ENCODE assay signal across 18 cellular contexts in the genomic region with DNA sequence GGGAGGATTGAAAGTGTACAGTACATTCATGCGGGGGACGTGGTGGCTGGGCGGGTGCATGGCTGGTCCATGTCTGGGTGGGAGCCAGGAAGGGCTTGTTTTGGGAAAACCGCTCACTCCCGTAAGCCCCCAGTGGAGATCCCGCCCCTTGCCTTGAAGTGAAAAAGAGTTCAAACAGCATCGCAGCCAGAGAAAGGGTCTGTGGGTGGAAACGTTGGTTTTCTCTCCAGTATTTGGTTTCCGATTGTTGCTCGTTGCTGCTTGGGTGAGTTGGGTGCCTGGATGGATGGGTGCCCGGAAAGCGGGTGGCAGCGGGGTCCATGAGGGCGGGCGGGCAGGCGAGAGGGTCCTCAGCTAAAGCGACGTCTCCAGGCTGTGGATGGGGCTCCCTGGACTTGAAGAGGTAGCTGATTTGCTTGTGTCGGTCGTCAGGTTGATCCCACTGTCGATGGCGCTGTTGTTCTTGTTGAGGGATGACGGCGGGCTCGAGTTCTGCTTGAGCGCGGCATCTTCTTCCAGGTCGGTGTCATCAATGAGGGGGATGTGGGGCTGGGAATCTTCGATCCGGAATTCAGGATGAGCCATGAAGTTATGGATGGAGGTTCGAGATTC. TPM values are rescaled to one million over a fixed set of nuclear protein-coding genes. Genes with fewer than 3 reads are reported as not detected.
DNase-seq lines count a peak whose midpoint lies in the region; ATAC-seq, FAIRE-seq and TF ChIP-seq lines count a peak whose summit lies in the region.
"Had no signal": no experiment of that assay in that cellular context is flagged by ENCODE, and none has a peak within 500 bp of the region (broad histone marks: within the 10 kb centered on the region; RNA-seq: fewer than 3 reads in every experiment).

No MANE protein-coding gene starts in this region.

- H3K9me3 Mint-ChIP-seq in natural killer cell = no peaks in the 10 kb centered on the region
- H3K9me3 Mint-ChIP-seq: CD8-positive, alpha-beta memory T cell had no signal

- no peaks in the 10 kb centered on the region for H4K20me1 ChIP-seq in H1 (replicated peaks in 1 of 2; ENCODE audit: control insufficient read depth in 1 of 2, insufficient read depth in 2 of 2, low read length in 2 of 2)
- H4K20me1 ChIP-seq: BLaER1 had no signal

- POLR2A ChIA-PET in H1 (lab: Charles Lee; ENCODE audit: partially characterized antibody) = no interaction called here

- H2BK120ac ChIP-seq in H1 (replicated peaks; ENCODE audit: low read depth, low read length) (no peak overlapping the region), neuronal stem cell (ENCODE audit: low read depth, low read length) (no peak overlapping the region)

- peaks cover 15 to 47% of the 10 kb centered on the region in 2 donors for H3K27me3 Mint-ChIP-seq in natural killer cell (ENCODE audit: low read depth in 2 of 2)

- H2BK15ac ChIP-seq in H1 (ENCODE audit: low read length) = no peak overlapping the region
- no peak overlapping the region for H2BK15ac ChIP-seq in neuronal stem cell (ENCODE audit: low read length)

- intact Hi-C loops in Right ventricle myocardium inferior (cut with DNase I) (no loop called here), Right ventricle myocardium superior (cut with DNase I) (no loop called here), natural killer cell (cut with micrococcal nuclease) (no loop called here)

- no peaks in the 10 kb centered on the region for H3K4me1 Mint-ChIP-seq in natural killer cell
- H3K4me1 Mint-ChIP-seq: CD8-positive, alpha-beta memory T cell had no signal

- H4K8ac ChIP-seq in H1 (ENCODE audit: extremely low read depth, insufficient read depth, low read length) = peak overlapping the region; percentile 28
- H4K8ac ChIP-seq in neuronal stem cell (ENCODE audit: low read depth, low read length) = no peak overlapping the region

- H2AFZ ChIP-seq in H1 (ENCODE audit: low read length) (peak overlapping the region; percentile 39; the same call in 1 of the 2 replicates), neuronal stem cell (ENCODE audit: low read length) (no peak overlapping the region)

- H3K79me1 ChIP-seq in H1 (ENCODE audit: low read depth, low read length) (no peaks in the 10 kb centered on the region), neuronal stem cell (ENCODE audit: low read depth, low read length) (no peaks in the 10 kb centered on the region)

- H3K36me3 ChIP-seq in H1 (ENCODE audit: control insufficient read depth in 2 of 4, insufficient read depth in 4 of 4, low read length in 3 of 4) (no peaks in the 10 kb centered on the region), neuronal stem cell (replicated peaks in 1 of 2; ENCODE audit: control insufficient read depth in 2 of 2, insufficient read depth in 2 of 2, low read length in 2 of 2) (no peaks in the 10 kb centered on the region)

- CTCF ChIA-PET in H1 (lab: Charles Lee; ENCODE audit: partially characterized antibody) = interaction anchor here (1.0 to 1.6 kb wide), 3 partner anchors 9 to 378 kb away, joined by 3 to 4 read pairs (median 4); no protein-coding TSS in a partner anchor

- H3K36me3 Mint-ChIP-seq in natural killer cell = no peaks in the 10 kb centered on the region

- H3K23ac ChIP-seq in H1 (ENCODE audit: insufficient read length) (no peak overlapping the region), neuronal stem cell (ENCODE audit: low read depth, low read length, poor library complexity) (no peak overlapping the region)

- peak; percentile 7 to 39; a peak in 2 of 4 replicates for TF ChIP-seq RAD21 in H1 (IDR thresholded peaks at IDR 0.05 in 1 of 2, conservative IDR thresholded peaks at IDR 0.05 in 1 of 2; ENCODE audit: low read depth in 2 of 2, low read length in 2 of 2)

- DNase-seq in Right ventricle myocardium inferior (ENCODE audit: missing footprints) = peak; percentile 41
- DNase-seq in Right ventricle myocardium superior = no peak
- no peak for DNase-seq in H1 (ENCODE audit: low read depth in 1 of 2, low spot score in 2 of 2)
- no peak for DNase-seq in neuronal stem cell (ENCODE audit: low spot score)
- no peak for DNase-seq in activated gamma-delta T cell treated with Interleukin-2 at 50 U/mL for 16 hours
- DNase-seq in natural killer cell = no peak
- DNase-seq in NCI-H2107 treated with DMSO at 0.1 percent for 48 hours (lab: John Stamatoyannopoulos, UW; ENCODE audit: unreplicated experiment) = no peak
- DNase-seq: AML-193, Caco-2, DMS53, GF-D8 had no signal

- H2AK5ac ChIP-seq in H1 (ENCODE audit: low read depth, low read length) (no peak overlapping the region), neuronal stem cell (ENCODE audit: low read depth, low read length) (no peak overlapping the region)

- no peak overlapping the region for H3K4me3 Mint-ChIP-seq in natural killer cell
- H3K4me3 Mint-ChIP-seq: CD8-positive, alpha-beta memory T cell had no signal

- H3K23me2 ChIP-seq in H1 (ENCODE audit: low read depth, low read length) = no peaks in the 10 kb centered on the region; the same call in 1 of the 2 replicates

- H3K18ac ChIP-seq in H1 (ENCODE audit: extremely low read depth, low read length) (no peak overlapping the region), neuronal stem cell (ENCODE audit: low read length) (no peak overlapping the region)

- no peak for TF ChIP-seq EP300 in H1 (IDR thresholded peaks at IDR 0.05; ENCODE audit: borderline replicate concordance in 1 of 2, low read depth in 2 of 2, low read length in 2 of 2)

- H3K14ac ChIP-seq in H1 (ENCODE audit: insufficient read length) (no peak overlapping the region), neuronal stem cell (ENCODE audit: low read length) (peak overlapping the region; percentile 27)

- H3K27ac Mint-ChIP-seq in natural killer cell = no peak overlapping the region

- H2BK5ac ChIP-seq in H1 (ENCODE audit: low read depth, low read length) (no peak overlapping the region), neuronal stem cell (ENCODE audit: low read length) (no peak overlapping the region)

- no peak for FAIRE-seq in H1 (lab: Jason Lieb, UNC)
- FAIRE-seq: GM19239 had no signal

- H3K9me3 ChIP-seq in H1 (ENCODE audit: insufficient read depth in 2 of 2, low read depth in 1 of 2, low read length in 1 of 2) (no peaks in the 10 kb centered on the region), neuronal stem cell (replicated peaks in 1 of 2; ENCODE audit: control insufficient read depth in 2 of 2, insufficient read depth in 1 of 2, low read depth in 1 of 2, low read length in 2 of 2) (no peaks in the 10 kb centered on the region)
- H3K9me3 ChIP-seq: BLaER1, Caco-2 had no signal

- H4K91ac ChIP-seq in H1 (replicated peaks; ENCODE audit: insufficient read length, low read length) = no peak overlapping the region
- H4K91ac ChIP-seq in neuronal stem cell (ENCODE audit: low read depth, low read length, poor library complexity) = no peak overlapping the region

- H3K4me3 ChIP-seq in H1 (ENCODE audit: extremely low read depth in 1 of 4, insufficient read depth in 2 of 4, low read depth in 3 of 4, low read length in 4 of 4) (no peak overlapping the region), neuronal stem cell (ENCODE audit: low read length in 2 of 2) (no peak overlapping the region)
- H3K4me3 ChIP-seq: BLaER1 had no signal

- no peak for TF ChIP-seq POLR2A in H1 (IDR thresholded peaks at IDR 0.05; ENCODE audit: control extremely low read depth in 1 of 2, low read depth in 2 of 2, low read length in 2 of 2)

- no peak overlapping the region for H3K56ac ChIP-seq in H1 (replicated peaks; ENCODE audit: insufficient read length, low read depth, low read length)

- no peak overlapping the region for H2BK20ac ChIP-seq in H1 (ENCODE audit: low read length)

- no peaks in the 10 kb centered on the region for H3K4me1 ChIP-seq in H1 (replicated peaks in 1 of 4; ENCODE audit: control insufficient read depth in 3 of 4, insufficient read depth in 4 of 4, low read length in 3 of 4)
- no peaks in the 10 kb centered on the region for H3K4me1 ChIP-seq in neuronal stem cell (ENCODE audit: control insufficient read depth in 2 of 2, insufficient read depth in 1 of 2, low read depth in 1 of 2, low read length in 2 of 2)
- H3K4me1 ChIP-seq: Caco-2 had no signal

- H3K4me2 ChIP-seq in H1 (ENCODE audit: insufficient read depth in 1 of 2, low read depth in 2 of 2, low read length in 2 of 2) (peak overlapping the region in 1 of 2 experiments; percentile 33; a peak in 2 of 4 replicates), neuronal stem cell (ENCODE audit: insufficient read depth, low read length, poor library complexity, severe bottlenecking) (no peak overlapping the region)
- H3K4me2 ChIP-seq: BLaER1 had no signal

- H3K9ac ChIP-seq in H1 (replicated peaks in 1 of 4; ENCODE audit: extremely low read depth in 1 of 4, low read depth in 3 of 4, low read length in 3 of 4) (no peak overlapping the region), neuronal stem cell (ENCODE audit: low read depth, low read length, poor library complexity) (no peak overlapping the region)
- H3K9ac ChIP-seq: BLaER1 had no signal

- TF ChIP-seq CTCF in H1 (IDR thresholded peaks at IDR 0.05; ENCODE audit: control extremely low read depth in 1 of 3, insufficient read depth in 1 of 3, low read depth in 1 of 3, low read length in 3 of 3) (no peak), natural killer cell (IDR thresholded peaks at IDR 0.05) (no peak)

- ATAC-seq in Right ventricle myocardium inferior (no peak), Right ventricle myocardium superior (ENCODE audit: poor library complexity) (no peak), GM19452 (IDR thresholded peaks at IDR 0.05; ENCODE audit: unreplicated experiment) (no peak), natural killer cell (no peak)

- H3K27ac ChIP-seq in H1 (ENCODE audit: low read depth, low read length) (no peak overlapping the region), neuronal stem cell (replicated peaks; ENCODE audit: low read length) (no peak overlapping the region)
- H3K27ac ChIP-seq: 22Rv1, BLaER1 had no signal

- no peak overlapping the region for H4K5ac ChIP-seq in H1 (ENCODE audit: insufficient read length, low read depth, low read length)

- no peak overlapping the region for H2BK12ac ChIP-seq in H1 (ENCODE audit: low read depth, low read length)
- no peak overlapping the region for H2BK12ac ChIP-seq in neuronal stem cell (ENCODE audit: low read length)

- H3K27me3 ChIP-seq in H1 (replicated peaks in 1 of 4; ENCODE audit: control insufficient read depth in 3 of 4, extremely low read depth in 1 of 4, insufficient read depth in 3 of 4, low read length in 3 of 4) (peaks cover 0 to 4% (median 1%) of the 10 kb centered on the region in 4 experiments; a peak in 3 of 7 replicates), neuronal stem cell (ENCODE audit: control insufficient read depth in 3 of 3, insufficient read depth in 3 of 3, low read depth in 1 of 3, low read length in 3 of 3) (peaks cover 0 to 93% (median 2%) of the 10 kb centered on the region in 3 experiments)
- H3K27me3 ChIP-seq: BLaER1 had no signal

- 82% methylated on average over 29 of the region's 31 CpGs; no CpG with 5 or more reads in 1 of the 2 experiments for WGBS in H1 (ENCODE audit: extremely low coverage in 1 of 2, insufficient coverage in 1 of 2, insufficient read length in 1 of 2, insufficient replicate concordance in 2 of 2, low coverage in 1 of 2, low lambda C conversion rate in 2 of 2, missing lambda C conversion rate in 1 of 2), 2 experiments
- no CpG with 5 or more reads among the region's 31 CpGs for WGBS in neuronal stem cell (ENCODE audit: extremely low coverage in 2 of 2, insufficient read length in 2 of 2, insufficient replicate concordance in 1 of 2), 2 donors

- H3K4ac ChIP-seq in H1 (replicated peaks; ENCODE audit: insufficient read length, low read depth, low read length) (no peak overlapping the region), neuronal stem cell (ENCODE audit: low read length) (no peak overlapping the region)

- no peaks in the 10 kb centered on the region for H3K79me2 ChIP-seq in H1 (ENCODE audit: control insufficient read depth in 1 of 2, insufficient read depth in 2 of 2, low read length in 2 of 2)

RNA-seq across cellular contexts. Expression of gene SEC13, which starts 7.7 kb away (rescaled TPM):
- total RNA-seq in Right ventricle myocardium inferior = 52.4 TPM
- total RNA-seq in Right ventricle myocardium superior = 50.2 TPM
- 131 and 136 TPM in 2 replicates for total RNA-seq in H1 (2021; fragmentation: NEBNext Ultra II Directional; extraction: Animal tissue kit (Norgen Biotek cat#: 25700))
- polyA plus RNA-seq in H1 (2011; rRNA removed) = 115 and 124 TPM in 2 replicates
- 155 TPM for polyA plus RNA-seq in H1 (2011; cell fraction: cytosol; rRNA removed)
- polyA plus RNA-seq in H1 (2011; cell fraction: nucleus; rRNA removed) = 166 TPM
- 123 to 167 TPM (median 161 TPM) in 4 replicates for polyA plus RNA-seq in H1 (2012, experiment 1 of 2)
- 77.7 TPM for polyA plus RNA-seq in H1 (2012, experiment 2 of 2)
- 92.4 TPM for polyA plus RNA-seq in H1 (2013, experiment 1 of 2)
- 92.3 TPM for polyA plus RNA-seq in H1 (2013, experiment 2 of 2)
- 165 and 212 TPM in 2 replicates for polyA minus RNA-seq in H1 (2011; rRNA and poly(A)+ RNA removed)
- polyA minus RNA-seq in H1 (2011; cell fraction: cytosol; rRNA and poly(A)+ RNA removed) = 100.0 TPM
- polyA minus RNA-seq in H1 (2011; cell fraction: nucleus; rRNA and poly(A)+ RNA removed) = 119 TPM
- polyA plus RNA-seq in neuronal stem cell (2013, experiment 1 of 2) = 103 TPM
- polyA plus RNA-seq in neuronal stem cell (2013, experiment 2 of 2) = 99.6 TPM
- 100 to 1,000 TPM in 1 of 3 donors, 10 to 100 TPM in 2; 88.6 to 105 (median 99.3) TPM for total RNA-seq in natural killer cell

RNA-seq across cellular contexts. Expression of gene GHRL, which starts 35.8 kb away (rescaled TPM):
- total RNA-seq in Right ventricle myocardium inferior = 0.30 TPM
- total RNA-seq in Right ventricle myocardium superior = not detected
- total RNA-seq in H1 (2021; fragmentation: NEBNext Ultra II Directional; extraction: Animal tissue kit (Norgen Biotek cat#: 25700)) = 0.35 TPM in 1 of 2 replicates, not detected in the other
- 0.06 and 0.32 TPM in 2 replicates for polyA plus RNA-seq in H1 (2011; rRNA removed)
- 0.13 TPM for polyA plus RNA-seq in H1 (2011; cell fraction: cytosol; rRNA removed)
- 0.57 TPM for polyA plus RNA-seq in H1 (2011; cell fraction: nucleus; rRNA removed)
- polyA plus RNA-seq in H1 (2012, experiment 1 of 2) = 0.23 to 0.87 TPM (median 0.50 TPM) in 3 of 4 replicates, not detected in the other
- polyA plus RNA-seq in H1 (2012, experiment 2 of 2) = not detected
- polyA plus RNA-seq in H1 (2013, experiment 1 of 2) = 0.14 TPM
- 0.26 TPM for polyA plus RNA-seq in H1 (2013, experiment 2 of 2)
- 0.29 and 0.57 TPM in 2 replicates for polyA minus RNA-seq in H1 (2011; rRNA and poly(A)+ RNA removed)
- polyA minus RNA-seq in H1 (2011; cell fraction: cytosol; rRNA and poly(A)+ RNA removed) = not detected
- 1.00 TPM for polyA minus RNA-seq in H1 (2011; cell fraction: nucleus; rRNA and poly(A)+ RNA removed)
- polyA plus RNA-seq in neuronal stem cell (2013, experiment 1 of 2) = not detected
- polyA plus RNA-seq in neuronal stem cell (2013, experiment 2 of 2) = 0.21 TPM
- 1 to 10 TPM; 1.4 to 2.6 (median 1.5) TPM for total RNA-seq in natural killer cell
- total RNA-seq: Caco-2, H4, HT-29 had no signal
